In the genomic region with DNA sequence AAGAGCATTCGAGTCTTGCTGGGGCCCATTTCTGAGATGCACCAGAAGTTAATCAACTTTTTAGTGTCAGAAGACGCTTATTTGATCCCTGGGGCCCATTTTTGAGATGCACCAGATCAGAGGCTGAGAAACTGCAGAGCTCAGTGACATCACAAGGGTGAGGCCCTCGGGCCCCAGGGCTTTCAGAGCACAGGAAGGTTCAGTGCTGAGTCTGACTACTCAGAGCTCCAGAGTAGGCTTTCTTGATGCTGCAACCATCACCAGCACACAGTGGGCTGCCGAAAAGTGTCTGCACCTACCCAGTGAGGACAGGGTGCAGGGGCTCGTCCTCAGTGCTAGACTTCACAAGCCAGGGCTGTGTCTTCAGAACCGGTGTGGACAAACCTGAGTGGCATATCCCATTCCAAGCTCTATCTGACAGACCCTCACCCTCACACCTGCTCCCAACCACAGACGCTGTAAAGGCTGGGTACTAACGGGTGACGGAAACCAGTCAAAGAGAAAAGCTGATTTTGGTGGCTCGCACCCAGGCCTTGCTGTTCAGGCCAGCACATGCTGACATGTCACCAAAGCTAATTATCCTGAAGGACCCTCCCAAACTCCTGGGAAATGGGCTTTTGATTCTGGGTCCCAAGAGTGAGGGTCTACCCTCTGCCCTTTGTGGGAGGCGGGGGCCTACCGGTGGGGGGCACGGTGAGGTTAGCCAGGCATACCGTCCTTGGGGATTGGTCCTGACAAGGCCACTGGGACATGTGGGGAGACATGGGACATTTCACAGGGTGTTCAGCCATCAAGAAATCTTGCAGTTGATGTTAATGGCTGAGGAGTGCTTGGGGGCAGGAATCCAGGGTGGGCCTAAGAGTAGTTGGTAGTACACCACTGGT, we compare ENCODE assay signal across 20 cellular contexts.
A peak's percentile ranks its signal among the peaks of the same experiment; 100 is the strongest.
DNase-seq lines count a peak whose midpoint lies in the region; ATAC-seq and TF ChIP-seq lines count a peak whose summit lies in the region.
"Had no signal": no experiment of that assay in that cellular context is flagged by ENCODE, and none has a peak within 500 bp of the region (broad histone marks: within the 10 kb centered on the region; RNA-seq: fewer than 3 reads in every experiment).

No MANE protein-coding gene starts in this region.

- H3K9me3 Mint-ChIP-seq in activated naive CD4-positive, alpha-beta T cell treated with anti-CD3 and anti-CD28 coated beads, Interleukin-2, amount 10 ng/mL, durations not matched to agents 7 days and 5 days: no peaks in the 10 kb centered on the region
- no peaks in the 10 kb centered on the region for H3K9me3 Mint-ChIP-seq in activated naive CD4-positive, alpha-beta T cell treated with anti-CD3 and anti-CD28 coated beads for 36 hours
- no peaks in the 10 kb centered on the region for H3K9me3 Mint-ChIP-seq in stimulated activated effector memory CD8-positive, alpha-beta T cell treated with anti-CD3 and anti-CD28 coated beads, Interleukin-12 subunit alpha, Interleukin-12 subunit beta, amount 100 ng/mL, for 72 hours

- no peaks in the 10 kb centered on the region for H3K9me3 ChIP-seq in RWPE2 (ENCODE audit: severe bottlenecking)

- H3K4me3 Mint-ChIP-seq in activated naive CD4-positive, alpha-beta T cell treated with anti-CD3 and anti-CD28 coated beads, Interleukin-2, amount 10 ng/mL, durations not matched to agents 7 days and 5 days: no peak overlapping the region
- no peak overlapping the region for H3K4me3 Mint-ChIP-seq in activated naive CD4-positive, alpha-beta T cell treated with anti-CD3 and anti-CD28 coated beads for 36 hours
- H3K4me3 Mint-ChIP-seq in stimulated activated effector memory CD8-positive, alpha-beta T cell treated with anti-CD3 and anti-CD28 coated beads, Interleukin-12 subunit alpha, Interleukin-12 subunit beta, amount 100 ng/mL, for 72 hours: no peak overlapping the region

- intact Hi-C loops in activated naive CD4-positive, alpha-beta T cell treated with anti-CD3 and anti-CD28 coated beads for 36 hours (cut with micrococcal nuclease): no loop called here

- TF ChIP-seq CTCF in RWPE2 (IDR thresholded peaks at IDR 0.05; ENCODE audit: poor library complexity, severe bottlenecking): no peak

- peaks cover 2% of the 10 kb centered on the region for H3K4me1 Mint-ChIP-seq in activated naive CD4-positive, alpha-beta T cell treated with anti-CD3 and anti-CD28 coated beads, Interleukin-2, amount 10 ng/mL, durations not matched to agents 7 days and 5 days
- H3K4me1 Mint-ChIP-seq in activated naive CD4-positive, alpha-beta T cell treated with anti-CD3 and anti-CD28 coated beads for 36 hours (ENCODE audit: low read depth): peaks cover 7% of the 10 kb centered on the region
- H3K4me1 Mint-ChIP-seq in stimulated activated effector memory CD8-positive, alpha-beta T cell treated with anti-CD3 and anti-CD28 coated beads, Interleukin-12 subunit alpha, Interleukin-12 subunit beta, amount 100 ng/mL, for 72 hours: peaks cover 12% of the 10 kb centered on the region

- H3K27ac ChIP-seq in RWPE2 (ENCODE audit: poor library complexity, severe bottlenecking): no peak overlapping the region

- no peaks in the 10 kb centered on the region for H3K36me3 ChIP-seq in RWPE2 (ENCODE audit: low read depth)

- H3K4me1 ChIP-seq in RWPE2 (ENCODE audit: insufficient read depth, poor library complexity, severe bottlenecking): peaks cover 4% of the 10 kb centered on the region

- ATAC-seq in RWPE2 (ENCODE audit: low read depth) (peak; percentile 32; the same call in 1 of the 3 replicates), esophagus mucosa (peak; percentile 49), HG02970 (IDR thresholded peaks at IDR 0.05; ENCODE audit: low FRiP score, unreplicated experiment) (no peak)
- ATAC-seq in stimulated activated effector memory CD8-positive, alpha-beta T cell treated with anti-CD3 and anti-CD28 coated beads, Interleukin-12 subunit alpha, Interleukin-12 subunit beta, amount 100 ng/mL, for 72 hours: no peak
- ATAC-seq: HCT116 had no signal

- no peak overlapping the region for H3K4me3 ChIP-seq in RWPE2 (ENCODE audit: severe bottlenecking)

- no peak for DNase-seq in activated naive CD4-positive, alpha-beta T cell treated with anti-CD3 and anti-CD28 coated beads, Interleukin-2, amount 10 ng/mL, durations not matched to agents 7 days and 5 days
- DNase-seq in activated naive CD4-positive, alpha-beta T cell treated with anti-CD3 and anti-CD28 coated beads for 36 hours: no peak
- no peak for DNase-seq in RWPE2 (ENCODE audit: low spot score)
- peak in 1 of 2 donors; percentile 45 for DNase-seq in stimulated activated effector memory CD8-positive, alpha-beta T cell treated with anti-CD3 and anti-CD28 coated beads, Interleukin-12 subunit alpha, Interleukin-12 subunit beta, amount 100 ng/mL, for 72 hours (ENCODE audit: low spot score in 2 of 2)
- no peak for DNase-seq in NOMO-1 treated with DMSO at 0.1 percent for 48 hours (lab: John Stamatoyannopoulos, UW; ENCODE audit: unreplicated experiment)
- no peak for DNase-seq in SHP77 treated with DMSO at 0.1 percent for 48 hours (lab: John Stamatoyannopoulos, UW)
- DNase-seq: DMS79, GOT3, KBM-7, MM.1S, NCI-H1048, NCI-H1417 treated with DMSO at 0.1 percent for 48 hours, NCI-H187, NCI-H2107, NCI-H446 treated with DMSO at 0.1 percent for 48 hours, NCI-H526 treated with DMSO at 0.1 percent for 48 hours, SIG-M5 had no signal

- CTCF ChIA-PET in activated naive CD4-positive, alpha-beta T cell treated with anti-CD3 and anti-CD28 coated beads, Interleukin-2, amount 10 ng/mL, durations not matched to agents 7 days and 5 days (lab: Charles Lee): interaction anchor here (0.6 to 1.7 kb wide), 2 partner anchors 379 to 802 kb away, joined by 3 to 5 read pairs; no protein-coding TSS in a partner anchor
- CTCF ChIA-PET in activated naive CD4-positive, alpha-beta T cell treated with anti-CD3 and anti-CD28 coated beads for 36 hours (lab: Charles Lee): interaction anchor here (1.4 to 3.6 kb wide), 2 partner anchors 135 to 802 kb away, joined by 4 to 18 read pairs; no protein-coding TSS in a partner anchor

- peak overlapping the region; percentile 25 for H3K27ac Mint-ChIP-seq in activated naive CD4-positive, alpha-beta T cell treated with anti-CD3 and anti-CD28 coated beads, Interleukin-2, amount 10 ng/mL, durations not matched to agents 7 days and 5 days
- H3K27ac Mint-ChIP-seq in activated naive CD4-positive, alpha-beta T cell treated with anti-CD3 and anti-CD28 coated beads for 36 hours: no peak overlapping the region
- peak overlapping the region; percentile 3 for H3K27ac Mint-ChIP-seq in stimulated activated effector memory CD8-positive, alpha-beta T cell treated with anti-CD3 and anti-CD28 coated beads, Interleukin-12 subunit alpha, Interleukin-12 subunit beta, amount 100 ng/mL, for 72 hours

- no peaks in the 10 kb centered on the region for H3K27me3 ChIP-seq in RWPE2 (ENCODE audit: insufficient read depth, poor library complexity, severe bottlenecking)

- H3K36me3 Mint-ChIP-seq in activated naive CD4-positive, alpha-beta T cell treated with anti-CD3 and anti-CD28 coated beads, Interleukin-2, amount 10 ng/mL, durations not matched to agents 7 days and 5 days: no peaks in the 10 kb centered on the region
- H3K36me3 Mint-ChIP-seq in activated naive CD4-positive, alpha-beta T cell treated with anti-CD3 and anti-CD28 coated beads for 36 hours (ENCODE audit: low read depth): no peaks in the 10 kb centered on the region
- no peaks in the 10 kb centered on the region for H3K36me3 Mint-ChIP-seq in stimulated activated effector memory CD8-positive, alpha-beta T cell treated with anti-CD3 and anti-CD28 coated beads, Interleukin-12 subunit alpha, Interleukin-12 subunit beta, amount 100 ng/mL, for 72 hours

- H3K27me3 Mint-ChIP-seq in activated naive CD4-positive, alpha-beta T cell treated with anti-CD3 and anti-CD28 coated beads, Interleukin-2, amount 10 ng/mL, durations not matched to agents 7 days and 5 days: peaks cover 4% of the 10 kb centered on the region
- H3K27me3 Mint-ChIP-seq in activated naive CD4-positive, alpha-beta T cell treated with anti-CD3 and anti-CD28 coated beads for 36 hours (ENCODE audit: low read depth): peaks cover 4% of the 10 kb centered on the region

Comparison
In these comparisons a context has a peak if more than half of its experiments do, and no peak if none do; other contexts are left out.
1. ATAC-seq: peak in RWPE2 (single experiment) and esophagus mucosa (single experiment); none in stimulated activated effector memory CD8-positive, alpha-beta T cell treated with anti-CD3 and anti-CD28 coated beads, Interleukin-12 subunit alpha, Interleukin-12 subunit beta, amount 100 ng/mL, for 72 hours (single experiment) and HG02970 (single experiment).